8 cellular contexts compared by ENCODE assay signal in the genomic region with DNA sequence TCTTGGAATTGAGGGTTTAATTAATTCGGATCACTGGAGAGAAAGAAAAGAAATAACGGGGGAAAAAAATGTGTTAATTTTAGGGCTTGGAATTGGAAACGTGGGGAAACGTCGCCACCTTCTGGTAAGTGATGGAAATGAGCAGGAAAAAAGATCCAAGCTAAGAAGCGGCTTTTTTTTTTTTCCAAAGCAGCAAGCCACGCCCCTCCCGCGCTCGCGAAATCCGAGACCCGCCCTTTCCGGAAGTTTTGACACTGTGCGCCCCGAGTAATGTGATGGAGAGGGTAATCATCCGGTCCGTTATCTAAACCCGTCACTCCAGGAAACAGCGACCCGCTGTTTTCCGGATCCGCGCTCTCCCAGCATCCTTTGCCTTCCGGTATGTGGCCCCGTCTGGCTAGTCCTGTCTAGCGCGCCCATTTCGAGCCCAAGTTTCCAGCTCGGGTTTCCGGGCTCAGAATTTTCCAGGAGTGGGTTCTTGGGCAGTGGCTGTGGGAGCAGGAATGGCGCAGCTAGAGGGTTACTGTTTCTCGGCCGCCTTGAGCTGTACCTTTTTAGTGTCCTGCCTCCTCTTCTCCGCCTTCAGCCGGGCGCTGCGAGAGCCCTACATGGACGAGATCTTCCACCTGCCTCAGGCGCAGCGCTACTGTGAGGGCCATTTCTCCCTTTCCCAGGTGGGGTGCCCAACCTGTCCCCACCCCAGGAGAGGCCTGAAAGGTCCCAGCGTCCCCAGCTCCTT. TPM values are rescaled to one million over a fixed set of nuclear protein-coding genes. Genes with fewer than 3 reads are reported as not detected.
DNase-seq lines count a peak whose midpoint lies in the region; ATAC-seq and TF ChIP-seq lines count a peak whose summit lies in the region.

A gene with protein sequence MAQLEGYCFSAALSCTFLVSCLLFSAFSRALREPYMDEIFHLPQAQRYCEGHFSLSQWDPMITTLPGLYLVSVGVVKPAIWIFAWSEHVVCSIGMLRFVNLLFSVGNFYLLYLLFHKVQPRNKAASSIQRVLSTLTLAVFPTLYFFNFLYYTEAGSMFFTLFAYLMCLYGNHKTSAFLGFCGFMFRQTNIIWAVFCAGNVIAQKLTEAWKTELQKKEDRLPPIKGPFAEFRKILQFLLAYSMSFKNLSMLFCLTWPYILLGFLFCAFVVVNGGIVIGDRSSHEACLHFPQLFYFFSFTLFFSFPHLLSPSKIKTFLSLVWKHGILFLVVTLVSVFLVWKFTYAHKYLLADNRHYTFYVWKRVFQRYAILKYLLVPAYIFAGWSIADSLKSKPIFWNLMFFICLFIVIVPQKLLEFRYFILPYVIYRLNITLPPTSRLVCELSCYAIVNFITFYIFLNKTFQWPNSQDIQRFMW (plus strand): TSS at position 384 of the 739 bp plus-strand sequence. CDS start 120 bp downstream, at position 504.

- no peaks in the 10 kb centered on the region for H3K9me3 ChIP-seq in Karpas-422 (ENCODE audit: low read length)
- H3K9me3 ChIP-seq in RWPE2 (ENCODE audit: severe bottlenecking), result no peaks in the 10 kb centered on the region

- peak within 1 kb of the TSS; percentile 97 for H2AFZ ChIP-seq in Karpas-422 (ENCODE audit: low read length)

- H3K9ac ChIP-seq in Karpas-422 (ENCODE audit: low read length), result peak within 1 kb of the TSS; percentile 76

- H3K36me3 ChIP-seq in Karpas-422 (ENCODE audit: insufficient read depth, low read length) (0 out of 2 replicates have a peak, but pooled peaks cover 5% of the 10 kb centered on the region), RWPE2 (ENCODE audit: low read depth) (peaks cover 10% of the 10 kb centered on the region)

- peak within 1 kb of the TSS; percentile 41; the same call in 1 of the 2 replicates for H3K27ac ChIP-seq in Karpas-422 (ENCODE audit: low read length)
- peak within 1 kb of the TSS; percentile 51 for H3K27ac ChIP-seq in RWPE2 (ENCODE audit: poor library complexity, severe bottlenecking)

- H3K4me3 Mint-ChIP-seq in nephron progenitor cell, result peak within 1 kb of the TSS; percentile 94
- H3K4me3 Mint-ChIP-seq in stimulated activated naive CD8-positive, alpha-beta T cell treated with anti-CD3 and anti-CD28 coated beads, Interleukin-15, amount 100 ng/mL, for 72 hours, result peak within 1 kb of the TSS; percentile 91 to 97

- H3K79me2 ChIP-seq in Karpas-422 (ENCODE audit: low read length), result peaks cover 17% of the 10 kb centered on the region

- H3K36me3 Mint-ChIP-seq in nephron progenitor cell (ENCODE audit: low read depth), result peaks cover 10% of the 10 kb centered on the region

- H4K20me1 ChIP-seq in Karpas-422 (ENCODE audit: insufficient read depth, low read depth, low read length), result no peaks in the 10 kb centered on the region

- ATAC-seq in GM21825 (IDR thresholded peaks at IDR 0.05; ENCODE audit: unreplicated experiment) (peak; percentile 100), RWPE2 (ENCODE audit: low read depth) (peak; percentile 100)
- peak; percentile 100 for ATAC-seq in stimulated activated naive CD8-positive, alpha-beta T cell treated with anti-CD3 and anti-CD28 coated beads, Interleukin-15, amount 100 ng/mL, for 72 hours

- TF ChIP-seq CTCF in RWPE2 (IDR thresholded peaks at IDR 0.05; ENCODE audit: poor library complexity, severe bottlenecking) (peak; percentile 66), fibroblast of pulmonary artery (IDR thresholded peaks at IDR 0.05; ENCODE audit: low read length, missing control alignments) (peak; percentile 59), nephron progenitor cell (IDR thresholded peaks at IDR 0.05) (peak; percentile 59)

- H3K27me3 Mint-ChIP-seq in nephron progenitor cell (ENCODE audit: low read depth, poor library complexity), result no peaks in the 10 kb centered on the region
- H3K27me3 Mint-ChIP-seq in stimulated activated naive CD8-positive, alpha-beta T cell treated with anti-CD3 and anti-CD28 coated beads, Interleukin-15, amount 100 ng/mL, for 72 hours, result no peaks in the 10 kb centered on the region

- H3K27me3 ChIP-seq in Karpas-422 (ENCODE audit: low read length) (no peaks in the 10 kb centered on the region), RWPE2 (ENCODE audit: insufficient read depth, poor library complexity, severe bottlenecking) (no peaks in the 10 kb centered on the region)

- H3K4me3 ChIP-seq in Karpas-422 (ENCODE audit: low read length), result peak within 1 kb of the TSS; percentile 76
- H3K4me3 ChIP-seq in RWPE2 (ENCODE audit: severe bottlenecking), result peak within 1 kb of the TSS; percentile 68
- H3K4me3 ChIP-seq in fibroblast of pulmonary artery (replicated peaks; ENCODE audit: low read depth, low read length), result peak within 1 kb of the TSS; percentile 79

- no peaks in the 10 kb centered on the region for H3K9me2 ChIP-seq in Karpas-422 (replicated peaks; ENCODE audit: insufficient read depth, low read length)

- DNase-seq in EH (ENCODE audit: low read depth) (peak; percentile 97), Karpas-422 (peak; percentile 99), RWPE2 (ENCODE audit: low spot score) (peak; percentile 91), fibroblast of pulmonary artery (ENCODE audit: low read depth) (peak; percentile 98), nephron progenitor cell (peak; percentile 88)
- peak; percentile 87 for DNase-seq in activated T-helper 9 cell treated with anti-CD3 and anti-CD28 coated beads, Interleukin-2, amount 50 U/mL, for 16 hours (ENCODE audit: low read depth)
- DNase-seq in stimulated activated naive CD8-positive, alpha-beta T cell treated with anti-CD3 and anti-CD28 coated beads, Interleukin-15, amount 100 ng/mL, for 72 hours, result peak; percentile 92 to 95

- peaks cover 19% of the 10 kb centered on the region for H3K4me1 Mint-ChIP-seq in nephron progenitor cell
- peaks cover 13% of the 10 kb centered on the region for H3K4me1 Mint-ChIP-seq in stimulated activated naive CD8-positive, alpha-beta T cell treated with anti-CD3 and anti-CD28 coated beads, Interleukin-15, amount 100 ng/mL, for 72 hours

- H3K4me1 ChIP-seq in Karpas-422 (ENCODE audit: low read length) (peaks cover 16% of the 10 kb centered on the region; the same call in 1 of the 2 replicates), RWPE2 (ENCODE audit: insufficient read depth, poor library complexity, severe bottlenecking) (peaks cover 4% of the 10 kb centered on the region)

- H3K4me2 ChIP-seq in Karpas-422 (ENCODE audit: low read depth, low read length, poor library complexity, severe bottlenecking), result peak within 1 kb of the TSS; percentile 90

- H3K9me3 Mint-ChIP-seq in nephron progenitor cell, result no peaks in the 10 kb centered on the region
- H3K9me3 Mint-ChIP-seq in stimulated activated naive CD8-positive, alpha-beta T cell treated with anti-CD3 and anti-CD28 coated beads, Interleukin-15, amount 100 ng/mL, for 72 hours, result no peaks in the 10 kb centered on the region

- H3K27ac Mint-ChIP-seq in nephron progenitor cell, result peak within 1 kb of the TSS; percentile 92
- H3K27ac Mint-ChIP-seq in stimulated activated naive CD8-positive, alpha-beta T cell treated with anti-CD3 and anti-CD28 coated beads, Interleukin-15, amount 100 ng/mL, for 72 hours, result peak within 1 kb of the TSS; percentile 98 to 99

RNA-seq across cellular contexts. Expression of the gene that starts here (rescaled TPM):
- 15.8 and 20.1 TPM in 2 replicates for total RNA-seq in Karpas-422 (2014; rRNA removed; shearing (Covaris generic); ENCODE audit: low replicate concordance)

Comparison
In these comparisons a context has a peak if more than half of its experiments do, and no peak if none do; other contexts are left out.
1. Peak in every context shown above with its lines: DNase-seq, ATAC-seq, H3K4me3 ChIP-seq and H3K27ac ChIP-seq.